Comparison of ENCODE assay signal across 22 cellular contexts in the genomic region with DNA sequence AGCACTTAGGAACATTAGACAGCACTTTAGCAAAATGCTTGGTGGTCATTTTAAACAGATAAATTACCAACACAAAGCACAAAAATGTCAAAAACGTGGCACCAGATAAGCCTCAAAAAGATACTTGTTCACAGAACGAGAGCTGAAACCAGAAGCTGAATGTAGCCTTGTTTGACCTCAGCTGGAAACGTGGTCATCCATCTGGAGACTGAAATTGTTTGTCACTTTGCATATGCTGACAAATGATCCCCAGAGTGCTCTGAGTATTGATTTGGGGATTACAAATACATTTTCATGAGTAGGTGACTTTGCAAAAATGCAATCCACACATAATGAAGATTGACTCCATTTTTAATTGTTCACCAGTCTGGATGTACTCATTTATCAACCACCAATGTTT.
DNase-seq lines count a peak whose midpoint lies in the region; ATAC-seq and TF ChIP-seq lines count a peak whose summit lies in the region.
"Had no signal": no experiment of that assay in that cellular context is flagged by ENCODE, and none has a peak within 500 bp of the region (broad histone marks: within the 10 kb centered on the region; RNA-seq: fewer than 3 reads in every experiment).

No MANE protein-coding gene starts in this region.

- DNase-seq in NCI-H526 treated with DMSO at 0.1 percent for 48 hours (lab: John Stamatoyannopoulos, UW) = peak; percentile 9
- DNase-seq in testis = no peak
- DNase-seq in NCI-H2227 (lab: John Stamatoyannopoulos, UW; ENCODE audit: unreplicated experiment) = no peak
- DNase-seq in activated naive CD4-positive, alpha-beta T cell treated with anti-CD3 and anti-CD28 coated beads, Interleukin-2, amount 10 ng/mL, durations not matched to agents 7 days and 5 days = no peak
- DNase-seq: activated CD4-positive, CD25-positive, alpha-beta regulatory T cell treated with anti-CD3 and anti-CD28 coated beads, Interleukin-2, amount 50 U/mL, for 72 hours; activated gamma-delta T cell; GDM1; immature natural killer cell; lower lobe of right lung; naive B cell; NCI-H1092 treated with DMSO at 0.1 percent for 48 hours; posterior cingulate gyrus; stimulated activated naive CD4-positive, alpha-beta T cell; upper lobe of right lung had no signal

- H3K36me3 ChIP-seq in testis (ENCODE audit: low read depth, missing control alignments) = no peaks in the 10 kb centered on the region
- H3K36me3 ChIP-seq: lower lobe of right lung, SJSA1, upper lobe of right lung had no signal

- H3K27ac Mint-ChIP-seq in activated naive CD4-positive, alpha-beta T cell treated with anti-CD3 and anti-CD28 coated beads, Interleukin-2, amount 10 ng/mL, durations not matched to agents 7 days and 5 days = no peak overlapping the region
- H3K27ac Mint-ChIP-seq: immature natural killer cell; naive B cell; T-helper 2 cell treated with Interferon-gamma antibody and Interleukin-4, amounts not matched to agents 5 μg/mL and 100 μg/mL, for 36 hours had no signal

- intact Hi-C loops in testis (cut with DNase I; ENCODE audit: low total_unique reads) = no loop called here

- no peaks in the 10 kb centered on the region for H3K4me1 ChIP-seq in testis
- H3K4me1 ChIP-seq: lower lobe of right lung, SJSA1, upper lobe of right lung had no signal

- H3K4me3 ChIP-seq in testis = no peak overlapping the region
- H3K4me3 ChIP-seq: K562, lower lobe of right lung, SJSA1, upper lobe of right lung had no signal

- H3K36me3 Mint-ChIP-seq in activated naive CD4-positive, alpha-beta T cell treated with anti-CD3 and anti-CD28 coated beads, Interleukin-2, amount 10 ng/mL, durations not matched to agents 7 days and 5 days = no peaks in the 10 kb centered on the region
- H3K36me3 Mint-ChIP-seq: immature natural killer cell, naive B cell had no signal

- H3K27me3 Mint-ChIP-seq in activated naive CD4-positive, alpha-beta T cell treated with anti-CD3 and anti-CD28 coated beads, Interleukin-2, amount 10 ng/mL, durations not matched to agents 7 days and 5 days = no peaks in the 10 kb centered on the region
- H3K27me3 Mint-ChIP-seq: naive B cell had no signal

- no peaks in the 10 kb centered on the region for H3K27me3 ChIP-seq in testis
- H3K27me3 ChIP-seq: SJSA1, upper lobe of right lung had no signal

- ATAC-seq in GM18511 (IDR thresholded peaks at IDR 0.05; ENCODE audit: unreplicated experiment) = peak; percentile 72
- peak; percentile 49 for ATAC-seq in GM19468 (IDR thresholded peaks at IDR 0.05; ENCODE audit: extremely low read depth, unreplicated experiment)
- peak; percentile 57 for ATAC-seq in HG03097 (IDR thresholded peaks at IDR 0.05; ENCODE audit: low FRiP score, unreplicated experiment)
- ATAC-seq in HG02571 (IDR thresholded peaks at IDR 0.05; ENCODE audit: unreplicated experiment) = no peak
- ATAC-seq: K562, lower lobe of right lung, upper lobe of right lung had no signal

- H3K9me3 ChIP-seq in testis = no peaks in the 10 kb centered on the region
- H3K9me3 ChIP-seq: lower lobe of right lung, SJSA1, upper lobe of right lung had no signal

- no peaks in the 10 kb centered on the region for H3K9me3 Mint-ChIP-seq in activated naive CD4-positive, alpha-beta T cell treated with anti-CD3 and anti-CD28 coated beads, Interleukin-2, amount 10 ng/mL, durations not matched to agents 7 days and 5 days
- H3K9me3 Mint-ChIP-seq: T-helper 2 cell treated with Interferon-gamma antibody and Interleukin-4, amounts not matched to agents 5 μg/mL and 100 μg/mL, for 36 hours had no signal

- 55 to 67% methylated on average over 3 of the region's 3 CpGs for WGBS in testis, 2 donors

- no peak for TF ChIP-seq POLR2A in testis (IDR thresholded peaks at IDR 0.05)

- H3K4me3 Mint-ChIP-seq in activated naive CD4-positive, alpha-beta T cell treated with anti-CD3 and anti-CD28 coated beads, Interleukin-2, amount 10 ng/mL, durations not matched to agents 7 days and 5 days = no peak overlapping the region
- H3K4me3 Mint-ChIP-seq: immature natural killer cell; naive B cell; T-helper 2 cell treated with Interferon-gamma antibody and Interleukin-4, amounts not matched to agents 5 μg/mL and 100 μg/mL, for 36 hours had no signal

- CTCF ChIA-PET in activated naive CD4-positive, alpha-beta T cell treated with anti-CD3 and anti-CD28 coated beads, Interleukin-2, amount 10 ng/mL, durations not matched to agents 7 days and 5 days (lab: Charles Lee) = no interaction called here

- no peak overlapping the region for H3K27ac ChIP-seq in testis
- H3K27ac ChIP-seq: HL-60, lower lobe of right lung, SJSA1, upper lobe of right lung had no signal

- no peak for TF ChIP-seq CTCF in testis (IDR thresholded peaks at IDR 0.05)

- no peaks in the 10 kb centered on the region for H3K4me1 Mint-ChIP-seq in activated naive CD4-positive, alpha-beta T cell treated with anti-CD3 and anti-CD28 coated beads, Interleukin-2, amount 10 ng/mL, durations not matched to agents 7 days and 5 days
- H3K4me1 Mint-ChIP-seq: immature natural killer cell, naive B cell had no signal
